Comparison of ENCODE assay signal across 8 cellular contexts in genomic region chr9:129597355-129598088, GRCh38. TPM values are rescaled to one million over a fixed set of nuclear protein-coding genes. Genes with fewer than 3 reads are reported as not detected.
DNase-seq lines count a peak whose midpoint lies in the region; ATAC-seq and TF ChIP-seq lines count a peak whose summit lies in the region.

No MANE protein-coding gene starts in this region.

- H3K27ac ChIP-seq in breast epithelium (peak overlapping the region; percentile 94 to 99), skeletal muscle tissue (ENCODE audit: low read depth, low read length) (peak overlapping the region; percentile 69)

- CTCF ChIA-PET in MCF 10A (lab: Yijun Ruan, JAX): no interaction called here

- peak overlapping the region; percentile 57 to 77 (median 69) for H3K9ac ChIP-seq in skeletal muscle tissue (ENCODE audit: low read depth in 1 of 3, low read length in 3 of 3)

- intact Hi-C loops in breast epithelium (cut with DNase I; ENCODE audit: low total_unique reads) (no loop called here), MCF 10A (cut with micrococcal nuclease) (no loop called here)

- no peaks in the 10 kb centered on the region for H3K4me1 Mint-ChIP-seq in MCF 10A (ENCODE audit: insufficient read depth, unreplicated experiment)

- no peak overlapping the region for H3K4me3 Mint-ChIP-seq in MCF 10A (ENCODE audit: unreplicated experiment)

- ATAC-seq in GM19397 (IDR thresholded peaks at IDR 0.05; ENCODE audit: unreplicated experiment) (no peak), HG03521 (IDR thresholded peaks at IDR 0.05; ENCODE audit: unreplicated experiment) (no peak)

- H3K27me3 ChIP-seq in breast epithelium (no peaks in the 10 kb centered on the region), skeletal muscle tissue (ENCODE audit: control insufficient read depth in 3 of 3, insufficient read depth in 3 of 3, low read length in 3 of 3) (peaks cover 0 to 8% (median 5%) of the 10 kb centered on the region in 3 donors)

- no peak for TF ChIP-seq POLR2A in breast epithelium (IDR thresholded peaks at IDR 0.05)

- H3K4me1 ChIP-seq in breast epithelium: peaks cover 4 to 10% of the 10 kb centered on the region in 2 donors
- peaks cover 11 to 30% (median 25%) of the 10 kb centered on the region in 3 donors for H3K4me1 ChIP-seq in skeletal muscle tissue (ENCODE audit: control insufficient read depth in 3 of 3, insufficient read depth in 3 of 3, low read length in 3 of 3)

- no peak overlapping the region for H3K27ac Mint-ChIP-seq in MCF 10A (ENCODE audit: low read depth, unreplicated experiment)

- no TSS peak for BruUV-seq in MCF 10A (replicated peaks; lab: Mats Ljungman, UMichigan)

- H3K36me3 Mint-ChIP-seq in MCF 10A (ENCODE audit: insufficient read depth, unreplicated experiment): no peaks in the 10 kb centered on the region

- POLR2A ChIA-PET in MCF 10A (lab: Yijun Ruan, JAX): no interaction called here

- peak overlapping the region; percentile 44 to 82 (median 57) for H3K4me3 ChIP-seq in breast epithelium
- peak overlapping the region; percentile 63 for H3K4me3 ChIP-seq in iPS-18c (ENCODE audit: insufficient read depth, low read depth, low read length)
- H3K4me3 ChIP-seq in skeletal muscle tissue (ENCODE audit: low read length in 3 of 3): peak overlapping the region; percentile 43 to 59 (median 56)

- H3K36me3 ChIP-seq in breast epithelium (no peaks in the 10 kb centered on the region), skeletal muscle tissue (ENCODE audit: control insufficient read depth in 3 of 3, insufficient read depth in 3 of 3, low read length in 3 of 3) (no peaks in the 10 kb centered on the region)

- H3K27me3 Mint-ChIP-seq in MCF 10A (ENCODE audit: insufficient read depth, unreplicated experiment): no peaks in the 10 kb centered on the region

- DNase-seq in breast epithelium (ENCODE audit: low spot score in 2 of 2) (peak; percentile 49 to 61), MCF 10A (ENCODE audit: unreplicated experiment) (no peak), amniotic epithelial cell (ENCODE audit: low read depth) (peak; percentile 55), NCI-H82 treated with DMSO at 0.1 percent for 48 hours (lab: John Stamatoyannopoulos, UW; ENCODE audit: unreplicated experiment) (no peak)

- no peaks in the 10 kb centered on the region for H3K9me3 Mint-ChIP-seq in MCF 10A (ENCODE audit: unreplicated experiment)

- no peak for TF ChIP-seq CTCF in breast epithelium (IDR thresholded peaks at IDR 0.05)
- TF ChIP-seq CTCF in MCF 10A (IDR thresholded peaks at IDR 0.05; ENCODE audit: unreplicated experiment): no peak

- no peaks in the 10 kb centered on the region for H3K9me3 ChIP-seq in breast epithelium
- H3K9me3 ChIP-seq in iPS-18c (ENCODE audit: control insufficient read depth, insufficient read depth, low read length): no peaks in the 10 kb centered on the region
- no peaks in the 10 kb centered on the region for H3K9me3 ChIP-seq in skeletal muscle tissue (ENCODE audit: control insufficient read depth in 3 of 3, low read length in 3 of 3)

RNA-seq across cellular contexts. Expression of gene C9orf50, which starts 23.4 kb away (rescaled TPM):
- total RNA-seq in breast epithelium: under 1 TPM in 1 of 3 donors, not detected in 2; 0.48 TPM
- 0.20 TPM in 1 of 2 replicates, not detected in the other for total RNA-seq in MCF 10A (2022)
- not detected for total RNA-seq in skeletal muscle tissue

RNA-seq across cellular contexts. Expression of gene NTMT1, which starts 28.4 kb away (rescaled TPM):
- total RNA-seq in breast epithelium (10 to 100 TPM; 17.8 to 31.1 (median 27.4) TPM), MCF 10A (2022) (32.9 and 49.2 TPM in 2 replicates), skeletal muscle tissue (18.8 TPM)

RNA-seq across cellular contexts. Expression of gene ASB6, which starts 44.4 kb away (rescaled TPM):
- total RNA-seq in breast epithelium (10 to 100 TPM; 11.2 to 24.4 (median 21.6) TPM), MCF 10A (2022) (14.4 TPM in 2 replicates), skeletal muscle tissue (4.2 TPM)

Comparison
In these comparisons a context has a peak if more than half of its experiments do, and no peak if none do; other contexts are left out.
1. DNase-seq: peak in breast epithelium (2 of 2) and amniotic epithelial cell (single experiment); none in MCF 10A (single experiment) and NCI-H82 treated with DMSO at 0.1 percent for 48 hours (single experiment).
2. Peak in every context shown above with its lines, with median percentiles within 50 percentile points of each other: H3K4me3 ChIP-seq.